Comparison of ENCODE assay signal across 1 cellular context in the genomic region with DNA sequence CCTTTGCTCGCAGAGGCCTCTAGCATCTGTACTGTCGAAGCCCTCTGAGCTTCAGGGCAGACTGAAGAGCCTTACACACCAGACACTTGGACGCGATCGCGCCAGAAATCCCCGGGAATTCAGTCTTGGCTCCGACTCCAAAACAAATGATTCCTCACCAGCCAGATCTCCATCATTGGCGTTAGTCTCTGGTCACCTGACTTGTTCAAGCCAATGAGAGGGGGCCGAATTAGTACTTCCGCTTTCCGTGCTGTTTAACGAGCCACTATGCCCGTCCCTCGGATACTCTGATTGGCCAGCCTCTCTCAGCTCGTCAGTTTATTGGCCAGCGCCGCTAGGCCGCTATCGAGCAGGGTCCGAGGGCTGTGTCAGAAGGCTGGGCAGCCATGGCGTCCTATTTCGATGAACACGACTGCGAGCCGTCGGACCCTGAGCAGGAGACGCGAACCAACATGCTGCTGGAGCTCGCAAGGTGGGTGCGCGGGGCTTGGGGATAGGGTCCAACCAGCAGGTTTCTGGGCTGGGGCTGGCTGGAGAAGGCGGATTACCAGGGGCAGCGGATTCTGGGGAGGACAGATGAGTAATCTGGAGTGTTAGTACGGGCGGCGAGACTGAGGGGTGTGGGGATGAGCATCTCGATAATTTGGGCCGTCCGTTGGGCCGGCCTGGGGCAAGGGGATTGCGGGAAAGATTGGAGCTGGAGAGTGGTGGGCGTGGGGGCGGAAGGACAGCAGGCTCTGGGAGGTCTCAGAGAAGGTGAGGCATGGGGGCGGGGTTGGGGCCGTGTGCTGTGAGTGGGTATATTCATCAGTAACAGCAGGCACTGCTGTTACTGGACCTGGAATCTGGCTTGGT.
TF ChIP-seq lines count a peak whose summit lies in the region.

A gene with protein sequence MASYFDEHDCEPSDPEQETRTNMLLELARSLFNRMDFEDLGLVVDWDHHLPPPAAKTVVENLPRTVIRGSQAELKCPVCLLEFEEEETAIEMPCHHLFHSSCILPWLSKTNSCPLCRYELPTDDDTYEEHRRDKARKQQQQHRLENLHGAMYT (plus strand): TSS at position 368 of the 855 bp plus-strand sequence. CDS start 19 bp downstream, at position 387.

TF ChIP-seq in K562, 482 proteins besides CTCF, POLR2A, EP300 and RAD21 (continued from another document and continues in another):
- TF ChIP-seq, protein P1, sequence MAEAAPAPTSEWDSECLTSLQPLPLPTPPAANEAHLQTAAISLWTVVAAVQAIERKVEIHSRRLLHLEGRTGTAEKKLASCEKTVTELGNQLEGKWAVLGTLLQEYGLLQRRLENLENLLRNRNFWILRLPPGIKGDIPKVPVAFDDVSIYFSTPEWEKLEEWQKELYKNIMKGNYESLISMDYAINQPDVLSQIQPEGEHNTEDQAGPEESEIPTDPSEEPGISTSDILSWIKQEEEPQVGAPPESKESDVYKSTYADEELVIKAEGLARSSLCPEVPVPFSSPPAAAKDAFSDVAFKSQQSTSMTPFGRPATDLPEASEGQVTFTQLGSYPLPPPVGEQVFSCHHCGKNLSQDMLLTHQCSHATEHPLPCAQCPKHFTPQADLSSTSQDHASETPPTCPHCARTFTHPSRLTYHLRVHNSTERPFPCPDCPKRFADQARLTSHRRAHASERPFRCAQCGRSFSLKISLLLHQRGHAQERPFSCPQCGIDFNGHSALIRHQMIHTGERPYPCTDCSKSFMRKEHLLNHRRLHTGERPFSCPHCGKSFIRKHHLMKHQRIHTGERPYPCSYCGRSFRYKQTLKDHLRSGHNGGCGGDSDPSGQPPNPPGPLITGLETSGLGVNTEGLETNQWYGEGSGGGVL (CRISPR knock-in tag; IDR thresholded peaks at IDR 0.05) = no peak
- TF ChIP-seq ZNF408 (CRISPR knock-in tag; IDR thresholded peaks at IDR 0.05; ENCODE audit: low read depth) (no peak), TSC22D4 (tag; IDR thresholded peaks at IDR 0.05) (no peak), NFIX (CRISPR knock-in tag; IDR thresholded peaks at IDR 0.05; ENCODE audit: low read depth) (no peak), NFYB (IDR thresholded peaks at IDR 0.05; ENCODE audit: extremely low read depth, insufficient read length) (peak; percentile 87), ATF3 (IDR thresholded peaks at IDR 0.05) (no peak; the same call in 1 of the 2 replicates), ATF3 (CRISPR knock-in tag; conservative IDR thresholded peaks at IDR 0.05) (no peak), ZNF140 (CRISPR knock-in tag; IDR thresholded peaks at IDR 0.05) (no peak), TFAM (CRISPR knock-in tag; conservative IDR thresholded peaks at IDR 0.05) (no peak), EWSR1 (IDR thresholded peaks at IDR 0.05; ENCODE audit: borderline replicate concordance, low read depth, partially characterized antibody) (no peak), ZNF224 (CRISPR knock-in tag; IDR thresholded peaks at IDR 0.05) (no peak), ZNF707 (CRISPR knock-in tag; conservative IDR thresholded peaks at IDR 0.05) (no peak), BRF2 (IDR thresholded peaks at IDR 0.05; ENCODE audit: borderline replicate concordance, insufficient read depth, insufficient read length) (no peak), ZNF57 (CRISPR knock-in tag; IDR thresholded peaks at IDR 0.05) (no peak), C11orf30 (IDR thresholded peaks at IDR 0.05; ENCODE audit: low read depth) (peak; percentile 90), HDAC2 (IDR thresholded peaks at IDR 0.05) (peak; percentile 15; the same call in 1 of the 2 replicates), CREBBP (IDR thresholded peaks at IDR 0.05; ENCODE audit: low read depth, low read length) (no peak), E2F5 (CRISPR knock-in tag; IDR thresholded peaks at IDR 0.05) (no peak), FOXM1 (IDR thresholded peaks at IDR 0.05; ENCODE audit: low read depth) (0 out of 2 replicates have a peak, but pooled peaks have one; percentile 19), FOXM1 (CRISPR knock-in tag; IDR thresholded peaks at IDR 0.05; ENCODE audit: low read depth) (no peak), GTF2E2 (tag; IDR thresholded peaks at IDR 0.05) (peak; percentile 74; the same call in 1 of the 2 replicates), ZNF212 (CRISPR knock-in tag; IDR thresholded peaks at IDR 0.05) (no peak), NFE2L1 (tag; IDR thresholded peaks at IDR 0.05; ENCODE audit: borderline replicate concordance, low read depth) (no peak), SNAPC5 (CRISPR knock-in tag; IDR thresholded peaks at IDR 0.05) (no peak), ZNF23 (CRISPR knock-in tag; IDR thresholded peaks at IDR 0.05) (0 out of 2 replicates have a peak, but pooled peaks have one; percentile 20), ZNF316 (IDR thresholded peaks at IDR 0.05) (no peak), SREBF2 (CRISPR knock-in tag; IDR thresholded peaks at IDR 0.05) (0 out of 2 replicates have a peak, but pooled peaks have one; percentile 51), ZNF445 (CRISPR knock-in tag; IDR thresholded peaks at IDR 0.05; ENCODE audit: low read depth) (no peak), TEAD1 (CRISPR knock-in tag; IDR thresholded peaks at IDR 0.05) (no peak), SRF (CRISPR knock-in tag; IDR thresholded peaks at IDR 0.05) (peak in 1 of 2 experiments; percentile 73; a peak in 2 of 4 replicates), ZNF174 (CRISPR knock-in tag; IDR thresholded peaks at IDR 0.05) (no peak), MXI1 (IDR thresholded peaks at IDR 0.05; ENCODE audit: low read depth, low read length) (no peak), CREB1 (IDR thresholded peaks at IDR 0.05) (no peak; the same call in 1 of the 2 replicates), CREB1 (CRISPR knock-in tag; IDR thresholded peaks at IDR 0.05) (peak; percentile 59), TEAD4 (IDR thresholded peaks at IDR 0.05; ENCODE audit: low read length) (no peak), TEAD4 (CRISPR knock-in tag; IDR thresholded peaks at IDR 0.05; ENCODE audit: borderline replicate concordance) (no peak), ETV6 (IDR thresholded peaks at IDR 0.05; ENCODE audit: borderline replicate concordance in 1 of 2, low read depth in 2 of 2, low read length in 1 of 2) (no peak; a peak in 1 of 4 replicates), ETV6 (CRISPR knock-in tag; IDR thresholded peaks at IDR 0.05; ENCODE audit: borderline replicate concordance) (no peak), MTA2 (IDR thresholded peaks at IDR 0.05; ENCODE audit: low read depth) (no peak), SMAD3 (CRISPR knock-in tag; conservative IDR thresholded peaks at IDR 0.05) (no peak), ZNF668 (CRISPR knock-in tag; IDR thresholded peaks at IDR 0.05) (no peak), NBN (IDR thresholded peaks at IDR 0.05; ENCODE audit: low read depth) (no peak)
- TF ChIP-seq, protein P2, sequence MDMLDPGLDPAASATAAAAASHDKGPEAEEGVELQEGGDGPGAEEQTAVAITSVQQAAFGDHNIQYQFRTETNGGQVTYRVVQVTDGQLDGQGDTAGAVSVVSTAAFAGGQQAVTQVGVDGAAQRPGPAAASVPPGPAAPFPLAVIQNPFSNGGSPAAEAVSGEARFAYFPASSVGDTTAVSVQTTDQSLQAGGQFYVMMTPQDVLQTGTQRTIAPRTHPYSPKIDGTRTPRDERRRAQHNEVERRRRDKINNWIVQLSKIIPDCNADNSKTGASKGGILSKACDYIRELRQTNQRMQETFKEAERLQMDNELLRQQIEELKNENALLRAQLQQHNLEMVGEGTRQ (CRISPR knock-in tag; IDR thresholded peaks at IDR 0.05) = peak; percentile 91
- TF ChIP-seq, protein P3, sequence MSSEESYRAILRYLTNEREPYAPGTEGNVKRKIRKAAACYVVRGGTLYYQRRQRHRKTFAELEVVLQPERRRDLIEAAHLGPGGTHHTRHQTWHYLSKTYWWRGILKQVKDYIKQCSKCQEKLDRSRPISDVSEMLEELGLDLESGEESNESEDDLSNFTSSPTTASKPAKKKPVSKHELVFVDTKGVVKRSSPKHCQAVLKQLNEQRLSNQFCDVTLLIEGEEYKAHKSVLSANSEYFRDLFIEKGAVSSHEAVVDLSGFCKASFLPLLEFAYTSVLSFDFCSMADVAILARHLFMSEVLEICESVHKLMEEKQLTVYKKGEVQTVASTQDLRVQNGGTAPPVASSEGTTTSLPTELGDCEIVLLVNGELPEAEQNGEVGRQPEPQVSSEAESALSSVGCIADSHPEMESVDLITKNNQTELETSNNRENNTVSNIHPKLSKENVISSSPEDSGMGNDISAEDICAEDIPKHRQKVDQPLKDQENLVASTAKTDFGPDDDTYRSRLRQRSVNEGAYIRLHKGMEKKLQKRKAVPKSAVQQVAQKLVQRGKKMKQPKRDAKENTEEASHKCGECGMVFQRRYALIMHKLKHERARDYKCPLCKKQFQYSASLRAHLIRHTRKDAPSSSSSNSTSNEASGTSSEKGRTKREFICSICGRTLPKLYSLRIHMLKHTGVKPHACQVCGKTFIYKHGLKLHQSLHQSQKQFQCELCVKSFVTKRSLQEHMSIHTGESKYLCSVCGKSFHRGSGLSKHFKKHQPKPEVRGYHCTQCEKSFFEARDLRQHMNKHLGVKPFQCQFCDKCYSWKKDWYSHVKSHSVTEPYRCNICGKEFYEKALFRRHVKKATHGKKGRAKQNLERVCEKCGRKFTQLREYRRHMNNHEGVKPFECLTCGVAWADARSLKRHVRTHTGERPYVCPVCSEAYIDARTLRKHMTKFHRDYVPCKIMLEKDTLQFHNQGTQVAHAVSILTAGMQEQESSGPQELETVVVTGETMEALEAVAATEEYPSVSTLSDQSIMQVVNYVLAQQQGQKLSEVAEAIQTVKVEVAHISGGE (CRISPR knock-in tag; IDR thresholded peaks at IDR 0.05) = no peak
- TF ChIP-seq, protein P4, sequence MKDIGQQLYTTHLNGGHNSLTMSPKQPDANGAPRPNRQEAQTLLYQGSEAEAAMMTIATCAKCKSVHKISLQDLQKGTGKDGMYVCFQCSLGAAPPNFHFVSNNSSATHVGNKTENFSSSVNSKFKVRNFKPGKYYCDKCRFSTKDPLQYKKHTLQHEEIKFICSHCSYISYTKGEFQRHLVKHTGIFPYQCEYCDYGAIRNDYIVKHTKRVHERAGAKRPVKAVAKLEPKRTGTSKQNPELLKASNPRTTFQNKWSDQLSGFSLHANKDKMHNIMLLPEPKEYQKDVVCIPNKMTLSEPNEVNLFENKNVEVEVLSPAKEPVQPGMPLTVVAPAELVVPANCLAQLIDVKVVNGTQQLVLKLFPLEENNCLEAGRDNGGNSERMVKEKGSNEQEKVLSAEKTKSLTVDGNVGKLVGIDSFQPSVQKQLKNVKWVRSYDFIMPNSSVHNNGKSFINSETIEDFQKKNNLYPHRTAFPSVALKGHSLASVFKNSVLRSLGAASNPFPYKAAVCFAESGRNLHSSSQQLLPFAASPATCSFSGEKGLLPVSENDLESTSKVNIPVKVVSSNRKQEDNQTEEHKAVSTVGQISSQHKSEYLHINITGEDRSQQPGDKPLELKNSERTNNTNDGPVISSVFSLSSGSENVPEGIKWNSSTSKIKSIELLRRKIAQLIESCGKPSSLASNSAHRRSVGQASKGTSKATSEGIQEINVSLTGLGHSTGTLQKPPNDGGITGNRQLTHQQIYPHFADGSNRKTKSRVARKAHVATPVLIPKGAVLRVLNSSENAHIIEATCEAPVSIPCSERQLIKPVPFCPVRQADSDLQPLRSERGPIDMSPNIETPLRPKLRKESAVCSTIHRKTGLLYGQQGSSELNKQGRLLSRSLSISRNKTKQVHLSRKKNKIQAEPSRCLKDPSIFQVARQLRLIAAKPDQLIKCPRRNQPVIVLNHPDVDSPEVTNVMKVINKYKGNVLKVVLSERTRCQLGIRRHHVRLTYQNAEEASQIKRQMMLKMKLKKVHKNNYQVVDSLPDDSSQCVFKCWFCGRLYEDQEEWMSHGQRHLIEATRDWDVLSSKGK (CRISPR knock-in tag; IDR thresholded peaks at IDR 0.05) = no peak
- TF ChIP-seq, protein P5, sequence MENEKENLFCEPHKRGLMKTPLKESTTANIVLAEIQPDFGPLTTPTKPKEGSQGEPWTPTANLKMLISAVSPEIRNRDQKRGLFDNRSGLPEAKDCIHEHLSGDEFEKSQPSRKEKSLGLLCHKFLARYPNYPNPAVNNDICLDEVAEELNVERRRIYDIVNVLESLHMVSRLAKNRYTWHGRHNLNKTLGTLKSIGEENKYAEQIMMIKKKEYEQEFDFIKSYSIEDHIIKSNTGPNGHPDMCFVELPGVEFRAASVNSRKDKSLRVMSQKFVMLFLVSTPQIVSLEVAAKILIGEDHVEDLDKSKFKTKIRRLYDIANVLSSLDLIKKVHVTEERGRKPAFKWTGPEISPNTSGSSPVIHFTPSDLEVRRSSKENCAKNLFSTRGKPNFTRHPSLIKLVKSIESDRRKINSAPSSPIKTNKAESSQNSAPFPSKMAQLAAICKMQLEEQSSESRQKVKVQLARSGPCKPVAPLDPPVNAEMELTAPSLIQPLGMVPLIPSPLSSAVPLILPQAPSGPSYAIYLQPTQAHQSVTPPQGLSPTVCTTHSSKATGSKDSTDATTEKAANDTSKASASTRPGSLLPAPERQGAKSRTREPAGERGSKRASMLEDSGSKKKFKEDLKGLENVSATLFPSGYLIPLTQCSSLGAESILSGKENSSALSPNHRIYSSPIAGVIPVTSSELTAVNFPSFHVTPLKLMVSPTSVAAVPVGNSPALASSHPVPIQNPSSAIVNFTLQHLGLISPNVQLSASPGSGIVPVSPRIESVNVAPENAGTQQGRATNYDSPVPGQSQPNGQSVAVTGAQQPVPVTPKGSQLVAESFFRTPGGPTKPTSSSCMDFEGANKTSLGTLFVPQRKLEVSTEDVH (IDR thresholded peaks at IDR 0.05; ENCODE audit: low read depth, partially characterized antibody) = peak; percentile 66
